Comparison of ENCODE assay signal across 16 cellular contexts in genomic region chr1:39976732-39977131, GRCh38. TPM values are rescaled to one million over a fixed set of nuclear protein-coding genes. Genes with fewer than 3 reads are reported as not detected.
A peak's percentile ranks its signal among the peaks of the same experiment; 100 is the strongest.
DNase-seq lines count a peak whose midpoint lies in the region; ATAC-seq, FAIRE-seq and TF ChIP-seq lines count a peak whose summit lies in the region.
"Had no signal": no experiment of that assay in that cellular context is flagged by ENCODE, and none has a peak within 500 bp of the region (broad histone marks: within the 10 kb centered on the region; RNA-seq: fewer than 3 reads in every experiment).

No MANE protein-coding gene starts in this region.

- intact Hi-C loops in K562 (cut with micrococcal nuclease) = no loop called here

- no peak overlapping the region for H3K27ac ChIP-seq in K562 (ENCODE audit: extremely low read depth, low read depth, low read length)
- H3K27ac ChIP-seq in iPS-20b (ENCODE audit: low read length) = peak overlapping the region; percentile 58
- H3K27ac ChIP-seq: C4-2B, SK-N-MC had no signal

- no peaks in the 10 kb centered on the region for H3K9me1 ChIP-seq in K562 (ENCODE audit: control insufficient read depth, insufficient read depth, low read length)

- 12% methylated on average over 8 of the region's 8 CpGs for WGBS in K562 (ENCODE audit: insufficient coverage, low coverage, missing lambda C conversion rate)

- H3K79me2 ChIP-seq in K562 (ENCODE audit: control insufficient read depth, insufficient read depth, low read length) = no peaks in the 10 kb centered on the region

- no peak overlapping the region for H3K4me2 ChIP-seq in K562 (ENCODE audit: insufficient read depth, low read length)

- H3K9ac ChIP-seq in K562 (ENCODE audit: insufficient read depth in 1 of 2, low read depth in 2 of 2, low read length in 2 of 2) = no peak overlapping the region
- peak overlapping the region; percentile 58; the same call in 1 of the 2 replicates for H3K9ac ChIP-seq in iPS-20b (ENCODE audit: low read depth, low read length)

- CTCF ChIA-PET in K562 (lab: Yijun Ruan, JAX; ENCODE audit: low intra/inter-chr PET ratio) = no interaction called here

- no peak for TF ChIP-seq POLR2A in K562 (conservative IDR thresholded peaks at IDR 0.05)

- H3K27me3 ChIP-seq in K562 (ENCODE audit: control insufficient read depth in 2 of 2, insufficient read depth in 2 of 2, low read length in 2 of 2) = no peaks in the 10 kb centered on the region
- H3K27me3 ChIP-seq in iPS-20b (ENCODE audit: insufficient read depth, low read length) = no peaks in the 10 kb centered on the region

- no peak overlapping the region for H3K4me3 ChIP-seq in K562
- H3K4me3 ChIP-seq in iPS-20b (ENCODE audit: low read length) = no peak overlapping the region
- H3K4me3 ChIP-seq: SK-N-MC had no signal

- no TSS peak for BruUV-seq in K562 (replicated peaks; lab: Mats Ljungman, UMichigan)

- H3K36me3 ChIP-seq in K562 (ENCODE audit: control insufficient read depth, insufficient read depth, low read length) = no peaks in the 10 kb centered on the region
- no peaks in the 10 kb centered on the region for H3K36me3 ChIP-seq in iPS-20b (ENCODE audit: insufficient read depth, low read depth, low read length)

- no peak for TF ChIP-seq RAD21 in K562 (CRISPR knock-in tag; conservative IDR thresholded peaks at IDR 0.05 in 1 of 2, IDR thresholded peaks at IDR 0.05 in 1 of 2)

- POLR2A ChIA-PET in K562 (lab: Yijun Ruan, JAX) = interaction anchor here (0.6 to 1.2 kb wide), 3 partner anchors 15 to 200 kb away, joined by 3 to 4 read pairs (median 3); no protein-coding TSS in a partner anchor

- peak; percentile 6 for FAIRE-seq in K562 (lab: Jason Lieb, UNC)

- TF ChIP-seq CTCF in K562 (IDR thresholded peaks at IDR 0.05 in 2 of 3, conservative IDR thresholded peaks at IDR 0.05 in 1 of 3; ENCODE audit: insufficient read depth in 2 of 3, low read depth in 1 of 3, low read length in 3 of 3) = no peak

- ATAC-seq in K562 (no peak), GM19463 (IDR thresholded peaks at IDR 0.05; ENCODE audit: unreplicated experiment) (no peak)
- ATAC-seq: activated CD4-positive, alpha-beta T cell treated with anti-CD3 and anti-CD28 coated beads for 36 hours; PC-3 had no signal

- TF ChIP-seq EP300 in K562 (IDR thresholded peaks at IDR 0.05; ENCODE audit: low read length) = no peak

- in situ Hi-C loops in K562 (cut with MboI) = no loop called here

- H3K4me1 ChIP-seq in K562 (replicated peaks in 1 of 2; ENCODE audit: control insufficient read depth in 2 of 2, insufficient read depth in 2 of 2, low read length in 2 of 2) = peaks cover 0 to 6% of the 10 kb centered on the region in 2 experiments; a peak in 4 of 5 replicates
- H3K4me1 ChIP-seq in iPS-20b (ENCODE audit: insufficient read depth, low read length) = peaks cover 25% of the 10 kb centered on the region; the same call in 1 of the 2 replicates

- H4K20me1 ChIP-seq in K562 (replicated peaks; ENCODE audit: control insufficient read depth, insufficient read depth, low read length) = no peaks in the 10 kb centered on the region

- no peaks in the 10 kb centered on the region for H3K9me3 ChIP-seq in K562 (replicated peaks; ENCODE audit: control insufficient read depth, insufficient read depth, low read depth, low read length)
- no peaks in the 10 kb centered on the region for H3K9me3 ChIP-seq in iPS-20b (ENCODE audit: insufficient read depth, low read depth, low read length)

- no peak overlapping the region; the same call in 1 of the 2 replicates for H2AFZ ChIP-seq in K562 (ENCODE audit: low read depth, low read length)

- DNase-seq in ELF-1 (ENCODE audit: low read depth, low spot score) (peak; percentile 63), NCI-H146 (lab: John Stamatoyannopoulos, UW) (peak; percentile 94), K562 (ENCODE audit: extremely low read depth in 1 of 4, low spot score in 3 of 4) (peak in 1 of 4 experiments; percentile 8), HuH-7.5 (ENCODE audit: low spot score) (no peak), SHP77 treated with DMSO at 0.1 percent for 48 hours (lab: John Stamatoyannopoulos, UW) (no peak)
- no peak for DNase-seq in activated T-cell treated with anti-CD3 and anti-CD28 coated beads, Interleukin-2, amount 50 U/mL, for 1 hour
- DNase-seq: activated CD4-positive, alpha-beta T cell treated with anti-CD3 and anti-CD28 coated beads for 36 hours; activated naive CD4-positive, alpha-beta T cell treated with anti-CD3 and anti-CD28 coated beads for 36 hours; NCI-H187 treated with DMSO at 0.1 percent for 48 hours; NCI-H526; T1000 had no signal

TF ChIP-seq in K562, 482 proteins besides CTCF, POLR2A, EP300 and RAD21:
- 0 out of 2 replicates have a peak, but pooled peaks have one; percentile 5 for TF ChIP-seq TEAD2 (tag; IDR thresholded peaks at IDR 0.05)
- TF ChIP-seq HLTF (IDR thresholded peaks at IDR 0.05) = no peak
- no peak for TF ChIP-seq IRF2 (CRISPR knock-in tag; IDR thresholded peaks at IDR 0.05)
- TF ChIP-seq ZNF785 (CRISPR knock-in tag; IDR thresholded peaks at IDR 0.05) = no peak
- no peak for TF ChIP-seq ZBTB43 (CRISPR knock-in tag; IDR thresholded peaks at IDR 0.05)
- no peak for TF ChIP-seq TCF7 (IDR thresholded peaks at IDR 0.05; ENCODE audit: borderline replicate concordance)

RNA-seq across cellular contexts. Expression of gene MFSD2A, which starts 21.8 kb away (rescaled TPM):
- total RNA-seq in K562 (2011; cell fraction: chromatin; rRNA removed; ENCODE audit: low replicate concordance) = 0.46 TPM in 1 of 2 replicates, not detected in the other
- total RNA-seq in K562 (2011; cell fraction: nucleolus; rRNA removed) = 0.67 TPM in 1 of 2 replicates, not detected in the other
- 0.37 TPM in 1 of 2 replicates, not detected in the other for total RNA-seq in K562 (2011; cell fraction: nucleoplasm; rRNA removed)
- total RNA-seq in K562 (2014; rRNA removed) (not detected in 2 replicates), K562 (2014; rRNA removed; fragmentation: Illumina TruSeq; extraction: Trizol) (0.07 TPM in 1 of 2 replicates, not detected in the other), K562 (2015; rRNA removed; fragmentation: Illumina TruSeq; extraction: Trizol) (0.40 TPM in 1 of 2 replicates, not detected in the other), K562 (2021) (0.18 and 0.33 TPM in 2 replicates)
- polyA plus RNA-seq in K562 (2011; rRNA removed) (0.06 and 0.19 TPM in 2 replicates), K562 (2014; fragmentation: Illumina TruSeq; extraction: Trizol) (0.11 and 0.15 TPM in 2 replicates), K562 (2014; fragmentation: Nextera tagmentation; extraction: Ambion mirVana) (not detected), K562 (2014; rRNA removed) (not detected in 2 replicates)
- polyA plus RNA-seq in K562 (2011; cell fraction: cytosol; rRNA removed) = 0.10 and 0.13 TPM in 2 replicates
- polyA plus RNA-seq in K562 (2011; cell fraction: nucleus; rRNA removed) = 0.51 and 0.67 TPM in 2 replicates
- polyA plus RNA-seq in K562 (2012) = 0.04 and 0.14 TPM in 2 replicates
- 0.35 TPM in 1 of 2 replicates, not detected in the other for polyA minus RNA-seq in K562 (2011; rRNA and poly(A)+ RNA removed)
- not detected in 2 replicates for polyA minus RNA-seq in K562 (2011; cell fraction: cytosol; rRNA and poly(A)+ RNA removed)
- polyA minus RNA-seq in K562 (2011; cell fraction: nucleus; rRNA and poly(A)+ RNA removed) = 0.78 TPM in 1 of 2 replicates, not detected in the other

Comparison
In these comparisons a context has a peak if more than half of its experiments do, and no peak if none do; other contexts are left out.
1. DNase-seq: peak in ELF-1 (single experiment) and NCI-H146 (single experiment); none in HuH-7.5 (single experiment), SHP77 treated with DMSO at 0.1 percent for 48 hours (single experiment) and activated T-cell treated with anti-CD3 and anti-CD28 coated beads, Interleukin-2, amount 50 U/mL, for 1 hour (single experiment).